8 cellular contexts compared by ENCODE assay signal in genomic region chr12:99984271-99985128, GRCh38. TPM values are rescaled to one million over a fixed set of nuclear protein-coding genes. Genes with fewer than 3 reads are reported as not detected.
DNase-seq lines count a peak whose midpoint lies in the region; ATAC-seq and TF ChIP-seq lines count a peak whose summit lies in the region.

ANKS1B (minus strand) TSS chr12:99984936; CDS start chr12:99984237, 699 bp downstream.

- intact Hi-C loops in activated T-helper 2 cell treated with anti-CD3 and anti-CD28 coated beads, Interferon-gamma antibody, Interleukin-2, Interleukin-4, amounts not matched to agents 10 μg/mL and 5 μg/mL and 100 μg/mL, durations not matched to agents 14 hours and 24 hours and 36 hours (cut with micrococcal nuclease), result no loop called here

- TF ChIP-seq CTCF in 22Rv1 (IDR thresholded peaks at IDR 0.05) (no peak), GM12875 (IDR thresholded peaks at IDR 0.05; ENCODE audit: borderline replicate concordance, insufficient read depth, low read depth, low read length) (no peak), glutamatergic neuron (IDR thresholded peaks at IDR 0.05; ENCODE audit: partially characterized antibody, unreplicated experiment) (no peak)

- peak within 1 kb of the TSS; percentile 33 for H3K4me3 ChIP-seq in GM12875 (ENCODE audit: low read depth, low read length)

- H3K9me3 Mint-ChIP-seq in activated T-helper 2 cell treated with anti-CD3 and anti-CD28 coated beads, Interferon-gamma antibody, Interleukin-2, Interleukin-4, amounts not matched to agents 10 μg/mL and 5 μg/mL and 100 μg/mL, durations not matched to agents 14 hours and 24 hours and 36 hours, result no peaks in the 10 kb centered on the region
- peaks cover 7% of the 10 kb centered on the region for H3K9me3 Mint-ChIP-seq in glutamatergic neuron (ENCODE audit: unreplicated experiment)

- no peaks in the 10 kb centered on the region for H3K36me3 Mint-ChIP-seq in activated T-helper 2 cell treated with anti-CD3 and anti-CD28 coated beads, Interferon-gamma antibody, Interleukin-2, Interleukin-4, amounts not matched to agents 10 μg/mL and 5 μg/mL and 100 μg/mL, durations not matched to agents 14 hours and 24 hours and 36 hours (ENCODE audit: low read depth)
- H3K36me3 Mint-ChIP-seq in glutamatergic neuron (ENCODE audit: unreplicated experiment), result no peaks in the 10 kb centered on the region

- peak within 1 kb of the TSS; percentile 72 for H3K4me3 Mint-ChIP-seq in activated T-helper 2 cell treated with anti-CD3 and anti-CD28 coated beads, Interferon-gamma antibody, Interleukin-2, Interleukin-4, amounts not matched to agents 10 μg/mL and 5 μg/mL and 100 μg/mL, durations not matched to agents 14 hours and 24 hours and 36 hours (ENCODE audit: low read depth)
- H3K4me3 Mint-ChIP-seq in glutamatergic neuron (ENCODE audit: unreplicated experiment), result peak within 1 kb of the TSS; percentile 95

- H3K27me3 Mint-ChIP-seq in activated T-helper 2 cell treated with anti-CD3 and anti-CD28 coated beads, Interferon-gamma antibody, Interleukin-2, Interleukin-4, amounts not matched to agents 10 μg/mL and 5 μg/mL and 100 μg/mL, durations not matched to agents 14 hours and 24 hours and 36 hours (ENCODE audit: low read depth), result peaks cover 61% of the 10 kb centered on the region
- peaks cover 7% of the 10 kb centered on the region for H3K27me3 Mint-ChIP-seq in glutamatergic neuron (ENCODE audit: unreplicated experiment)

- ATAC-seq in HG02973 (IDR thresholded peaks at IDR 0.05; ENCODE audit: unreplicated experiment), result peak; percentile 50

- DNase-seq in NCI-H2227 (lab: John Stamatoyannopoulos, UW; ENCODE audit: unreplicated experiment) (peak; percentile 94), glutamatergic neuron (peak; percentile 74), occipital lobe (lab: John Stamatoyannopoulos, UW) (peak; percentile 53), NOMO-1 treated with DMSO at 0.1 percent for 48 hours (lab: John Stamatoyannopoulos, UW; ENCODE audit: unreplicated experiment) (no peak)
- peak; percentile 10 for DNase-seq in activated T-helper 2 cell treated with anti-CD3 and anti-CD28 coated beads, Interferon-gamma antibody, Interleukin-2, Interleukin-4, amounts not matched to agents 10 μg/mL and 5 μg/mL and 100 μg/mL, durations not matched to agents 14 hours and 24 hours and 36 hours (ENCODE audit: low spot score)

- H3K27ac ChIP-seq in 22Rv1, result peak within 1 kb of the TSS; percentile 64

- H3K4me1 Mint-ChIP-seq in activated T-helper 2 cell treated with anti-CD3 and anti-CD28 coated beads, Interferon-gamma antibody, Interleukin-2, Interleukin-4, amounts not matched to agents 10 μg/mL and 5 μg/mL and 100 μg/mL, durations not matched to agents 14 hours and 24 hours and 36 hours (ENCODE audit: low read depth), result peaks cover 9% of the 10 kb centered on the region
- peaks cover 11% of the 10 kb centered on the region for H3K4me1 Mint-ChIP-seq in glutamatergic neuron (ENCODE audit: low read depth, unreplicated experiment)

- H3K27ac Mint-ChIP-seq in activated T-helper 2 cell treated with anti-CD3 and anti-CD28 coated beads, Interferon-gamma antibody, Interleukin-2, Interleukin-4, amounts not matched to agents 10 μg/mL and 5 μg/mL and 100 μg/mL, durations not matched to agents 14 hours and 24 hours and 36 hours, result no peak within 1 kb of the TSS
- peak within 1 kb of the TSS; percentile 59 for H3K27ac Mint-ChIP-seq in glutamatergic neuron (ENCODE audit: unreplicated experiment)

RNA-seq across cellular contexts. Expression of gene ANKS1B, which starts in this region (rescaled TPM):
- 0.76 and 1.0 TPM in 2 replicates for total RNA-seq in activated T-helper 2 cell treated with anti-CD3 and anti-CD28 coated beads, Interferon-gamma antibody, Interleukin-2, Interleukin-4, amounts not matched to agents 10 μg/mL and 5 μg/mL and 100 μg/mL, durations not matched to agents 14 hours and 24 hours and 36 hours
- total RNA-seq in glutamatergic neuron (ENCODE audit: unreplicated experiment) (11.3 TPM), occipital lobe (452 TPM)

Comparison
In these comparisons a context has a peak if more than half of its experiments do, and no peak if none do; other contexts are left out.
1. RNA of gene ANKS1B (total RNA-seq): 452 TPM in occipital lobe (single experiment); 11.3 TPM in glutamatergic neuron (single experiment) and 0.76 to 1.0 TPM in activated T-helper 2 cell treated with anti-CD3 and anti-CD28 coated beads, Interferon-gamma antibody, Interleukin-2, Interleukin-4, amounts not matched to agents 10 μg/mL and 5 μg/mL and 100 μg/mL, durations not matched to agents 14 hours and 24 hours and 36 hours; every median in the first group is over 10 times any median in the second.